ENCODE assay signal across 22 cellular contexts in the genomic region with DNA sequence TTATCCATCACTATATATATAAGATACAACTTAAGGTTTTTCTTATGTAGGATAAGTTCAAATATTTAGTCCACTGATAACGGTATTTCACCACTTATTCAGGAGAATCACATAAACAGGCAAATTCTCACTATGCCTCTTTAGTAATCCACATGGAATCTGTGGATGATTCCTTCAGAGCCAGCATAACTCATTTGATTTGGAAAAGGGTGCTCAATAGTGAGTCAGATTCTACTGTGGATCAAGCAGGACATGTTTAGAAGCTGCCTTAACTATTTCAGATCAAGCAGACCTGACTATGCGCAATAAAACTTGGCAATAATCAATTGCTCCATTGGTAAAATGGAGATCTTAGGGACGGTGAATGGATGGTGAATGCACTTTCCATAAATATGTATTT.
DNase-seq lines count a peak whose midpoint lies in the region; ATAC-seq, FAIRE-seq and TF ChIP-seq lines count a peak whose summit lies in the region.
"Had no signal": no experiment of that assay in that cellular context is flagged by ENCODE, and none has a peak within 500 bp of the region (broad histone marks: within the 10 kb centered on the region; RNA-seq: fewer than 3 reads in every experiment).

No MANE protein-coding gene starts in this region.

- H3K4me3 ChIP-seq in fibroblast of the aortic adventitia (ENCODE audit: low read depth, low read length) (no peak overlapping the region), adrenal gland (no peak overlapping the region)
- H3K4me3 ChIP-seq: GM23338, SJCRH30 had no signal

- TF ChIP-seq POLR2A in adrenal gland (IDR thresholded peaks at IDR 0.05) (no peak), H54 (IDR thresholded peaks at IDR 0.05; ENCODE audit: low read depth, low read length) (no peak)

- H3K27me3 ChIP-seq in adrenal gland = no peaks in the 10 kb centered on the region
- H3K27me3 ChIP-seq: SJCRH30 had no signal

- H3K27ac ChIP-seq in adrenal gland = no peak overlapping the region
- H3K27ac ChIP-seq: SJCRH30 had no signal

- no peaks in the 10 kb centered on the region for H3K36me3 ChIP-seq in adrenal gland (replicated peaks in 1 of 2)
- H3K36me3 ChIP-seq: SJCRH30 had no signal

- peaks cover 0 to 2% of the 10 kb centered on the region in 2 donors for H3K4me1 ChIP-seq in adrenal gland (replicated peaks in 1 of 2)

- no peak for TF ChIP-seq CTCF in fibroblast of the aortic adventitia (IDR thresholded peaks at IDR 0.05; ENCODE audit: insufficient read depth, low read length)
- TF ChIP-seq CTCF in adrenal gland (IDR thresholded peaks at IDR 0.05) = no peak

- H3K9me3 ChIP-seq in adrenal gland (replicated peaks in 1 of 3) = no peaks in the 10 kb centered on the region
- H3K9me3 ChIP-seq: SJCRH30 had no signal

- intact Hi-C loops in adrenal gland (cut with DNase I) = no loop called here

- no peak for FAIRE-seq in H54 (lab: Jason Lieb, UNC)
- FAIRE-seq: G401.6, GM19239 had no signal

- ATAC-seq in GM18511 (IDR thresholded peaks at IDR 0.05; ENCODE audit: unreplicated experiment) = no peak
- ATAC-seq: GM23338, HCT116, Panc1 had no signal

- 91 to 97% (median 94%) methylated on average over 3 of the region's 3 CpGs for WGBS in adrenal gland, 4 donors

- DNase-seq in AG08395 (ENCODE audit: low spot score) = peak; percentile 48
- peak; percentile 44 for DNase-seq in EL
- DNase-seq in RKO (ENCODE audit: low spot score) = peak; percentile 7
- peak; percentile 56 for DNase-seq in fibroblast of the aortic adventitia (ENCODE audit: low read depth)
- no peak for DNase-seq in adrenal gland
- DNase-seq in H54 (ENCODE audit: insufficient read length, low spot score) = no peak
- no peak for DNase-seq in UCSD-AML1 (lab: John Stamatoyannopoulos, UW; ENCODE audit: unreplicated experiment)
- DNase-seq: CD4-positive, CD25-positive, alpha-beta regulatory T cell; DMS79 treated with DMSO at 0.1 percent for 48 hours; NCI-H1105 treated with DMSO at 0.1 percent for 48 hours; NCI-H1694; NCI-H2081; NCI-H2171 treated with DMSO at 0.1 percent for 48 hours; NCI-H524 treated with DMSO at 0.1 percent for 48 hours; NCI-H82; SJCRH30 had no signal

Comparison
In these comparisons a context has a peak if more than half of its experiments do, and no peak if none do; other contexts are left out.
1. DNase-seq: peak in AG08395 (single experiment), EL (single experiment), RKO (single experiment) and fibroblast of the aortic adventitia (single experiment); none in adrenal gland (0 of 7), H54 (single experiment) and UCSD-AML1 (single experiment).